In genomic region chr2:125582521-125582920, GRCh38 we compare ENCODE assay signal across 34 cellular contexts.
"Had no signal": no experiment of that assay in that cellular context is flagged by ENCODE, and none has a peak within 500 bp of the region (broad histone marks: within the 10 kb centered on the region; RNA-seq: fewer than 3 reads in every experiment).

No MANE protein-coding gene starts in this region.

- FAIRE-seq: TTC549 had no signal

- H3K36me3 ChIP-seq: ascending aorta had no signal

- H3K27me3 Mint-ChIP-seq: activated B cell treated with CpG ODN at 0.5 μM for 24 hours; activated CD4-positive, alpha-beta memory T cell treated with anti-CD3 and anti-CD28 coated beads, Interleukin-2, amount 10 ng/mL, durations not matched to agents 7 days and 5 days; activated CD4-positive, alpha-beta T cell treated with anti-CD3 and anti-CD28 coated beads, Interleukin-2, amount 10 ng/mL, durations not matched to agents 24 days and 14 days; activated CD8-positive, alpha-beta memory T cell treated with anti-CD3 and anti-CD28 coated beads, Interleukin-2, amount 10 ng/mL, durations not matched to agents 7 days and 5 days; activated naive CD4-positive, alpha-beta T cell treated with anti-CD3 and anti-CD28 coated beads, Interleukin-2, amount 10 ng/mL, durations not matched to agents 7 days and 5 days; activated naive CD4-positive, alpha-beta T cell treated with anti-CD3 and anti-CD28 coated beads, Interleukin-2, amount 50 U/mL, for 24 hours; activated naive CD8-positive, alpha-beta T cell; activated naive CD8-positive, alpha-beta T cell treated with anti-CD3 and anti-CD28 coated beads, Interleukin-2, amount 10 ng/mL, durations not matched to agents 7 days and 5 days; activated naive CD8-positive, alpha-beta T cell treated with anti-CD3 and anti-CD28 coated beads, Interleukin-2, amount 50 U/mL, for 24 hours; activated T-cell treated with anti-CD3 and anti-CD28 coated beads, Interleukin-2, amount 50 U/mL, for 24 hours; brain had no signal

- DNase-seq: activated B cell treated with CpG ODN at 0.5 μM for 24 hours; activated CD4-positive, alpha-beta memory T cell treated with anti-CD3 and anti-CD28 coated beads, Interleukin-2, amount 10 ng/mL, durations not matched to agents 7 days and 5 days; activated CD4-positive, alpha-beta T cell treated with anti-CD3 and anti-CD28 coated beads for 4 hours; activated CD4-positive, alpha-beta T cell treated with anti-CD3 and anti-CD28 coated beads, Interleukin-2, amount 10 ng/mL, durations not matched to agents 24 days and 14 days; activated CD4-positive, alpha-beta T cell treated with anti-CD3 and anti-CD28 coated beads, Interleukin-2, amount 50 U/mL, for 1 hour; activated CD4-positive, alpha-beta T cell treated with anti-CD3 and anti-CD28 coated beads, Interleukin-2, amount 50 U/mL, for 4 hours; activated CD4-positive, CD25-positive, alpha-beta regulatory T cell treated with anti-CD3 and anti-CD28 coated beads, Interleukin-2, amount 50 U/mL, for 72 hours; activated CD8-positive, alpha-beta memory T cell treated with anti-CD3 and anti-CD28 coated beads for 24 hours; activated CD8-positive, alpha-beta memory T cell treated with anti-CD3 and anti-CD28 coated beads, Interleukin-2, amount 10 ng/mL, durations not matched to agents 7 days and 5 days; activated CD8-positive, alpha-beta memory T cell treated with anti-CD3 and anti-CD28 coated beads, Interleukin-2, amount 50 U/mL, for 48 hours; activated CD8-positive, alpha-beta T cell treated with anti-CD3 and anti-CD28 coated beads, Interleukin-2, amount 10 ng/mL, durations not matched to agents 7 days and 5 days; activated effector memory CD4-positive, alpha-beta T cell treated with Interleukin-2 at 50 U/mL for 16 hours; activated gamma-delta T cell; activated naive CD4-positive, alpha-beta T cell treated with anti-CD3 and anti-CD28 coated beads, Interleukin-2, amount 10 ng/mL, durations not matched to agents 7 days and 5 days; activated naive CD4-positive, alpha-beta T cell treated with Interleukin-2 at 50 U/mL for 16 hours; activated naive CD8-positive, alpha-beta T cell treated with anti-CD3 and anti-CD28 coated beads, Interleukin-2, amount 10 ng/mL, durations not matched to agents 7 days and 5 days; activated naive CD8-positive, alpha-beta T cell treated with anti-CD3 and anti-CD28 coated beads, Interleukin-2, amount 50 U/mL, for 24 hours; activated T-cell treated with anti-CD3 and anti-CD28 coated beads, Interleukin-2, amount 50 U/mL, for 24 hours; activated T-cell treated with anti-CD3 and anti-CD28 coated beads, Interleukin-2, amount 50 U/mL, for 48 hours; amygdala; anterior cingulate cortex; central memory CD4-positive, alpha-beta T cell; T-helper 1 cell; T-helper 2 cell; T-helper 9 cell had no signal

- H3K27me3 ChIP-seq: ascending aorta had no signal

- H3K4me3 ChIP-seq: ascending aorta had no signal

- H3K27ac ChIP-seq: ascending aorta, VCaP had no signal

- H3K36me3 Mint-ChIP-seq: activated CD8-positive, alpha-beta memory T cell treated with anti-CD3 and anti-CD28 coated beads, Interleukin-2, amount 10 ng/mL, durations not matched to agents 7 days and 5 days; activated naive CD4-positive, alpha-beta T cell treated with anti-CD3 and anti-CD28 coated beads, Interleukin-2, amount 10 ng/mL, durations not matched to agents 7 days and 5 days; activated naive CD4-positive, alpha-beta T cell treated with anti-CD3 and anti-CD28 coated beads, Interleukin-2, amount 50 U/mL, for 24 hours; activated naive CD8-positive, alpha-beta T cell; activated naive CD8-positive, alpha-beta T cell treated with anti-CD3 and anti-CD28 coated beads, Interleukin-2, amount 10 ng/mL, durations not matched to agents 7 days and 5 days; brain had no signal

- H3K9me3 Mint-ChIP-seq: activated CD4-positive, alpha-beta memory T cell treated with anti-CD3 and anti-CD28 coated beads, Interleukin-2, amount 10 ng/mL, durations not matched to agents 7 days and 5 days; activated CD4-positive, alpha-beta T cell treated with anti-CD3 and anti-CD28 coated beads, Interleukin-2, amount 10 ng/mL, durations not matched to agents 24 days and 14 days; activated naive CD4-positive, alpha-beta T cell treated with anti-CD3 and anti-CD28 coated beads, Interleukin-2, amount 10 ng/mL, durations not matched to agents 7 days and 5 days; activated naive CD4-positive, alpha-beta T cell treated with anti-CD3 and anti-CD28 coated beads, Interleukin-2, amount 50 U/mL, for 24 hours; activated naive CD8-positive, alpha-beta T cell treated with anti-CD3 and anti-CD28 coated beads, Interleukin-2, amount 50 U/mL, for 24 hours; activated T-cell treated with anti-CD3 and anti-CD28 coated beads, Interleukin-2, amount 50 U/mL, for 24 hours; brain had no signal

- ATAC-seq: activated CD8-positive, alpha-beta memory T cell treated with anti-CD3 and anti-CD28 coated beads, Interleukin-2, amount 10 ng/mL, durations not matched to agents 7 days and 5 days; activated CD8-positive, alpha-beta T cell treated with anti-CD3 and anti-CD28 coated beads, Interleukin-2, amount 10 ng/mL, durations not matched to agents 7 days and 5 days; activated naive CD8-positive, alpha-beta T cell treated with anti-CD3 and anti-CD28 coated beads, Interleukin-2, amount 50 U/mL, for 24 hours had no signal

- H3K9me3 ChIP-seq: ascending aorta had no signal

- H3K4me1 Mint-ChIP-seq: activated B cell treated with CpG ODN at 0.5 μM for 24 hours; activated CD4-positive, alpha-beta memory T cell treated with anti-CD3 and anti-CD28 coated beads, Interleukin-2, amount 10 ng/mL, durations not matched to agents 7 days and 5 days; activated CD4-positive, alpha-beta T cell treated with anti-CD3 and anti-CD28 coated beads, Interleukin-2, amount 10 ng/mL, durations not matched to agents 24 days and 14 days; activated CD8-positive, alpha-beta memory T cell treated with anti-CD3 and anti-CD28 coated beads, Interleukin-2, amount 10 ng/mL, durations not matched to agents 7 days and 5 days; activated naive CD4-positive, alpha-beta T cell treated with anti-CD3 and anti-CD28 coated beads, Interleukin-2, amount 10 ng/mL, durations not matched to agents 7 days and 5 days; activated naive CD4-positive, alpha-beta T cell treated with anti-CD3 and anti-CD28 coated beads, Interleukin-2, amount 50 U/mL, for 24 hours; activated naive CD8-positive, alpha-beta T cell treated with anti-CD3 and anti-CD28 coated beads, Interleukin-2, amount 10 ng/mL, durations not matched to agents 7 days and 5 days; activated naive CD8-positive, alpha-beta T cell treated with anti-CD3 and anti-CD28 coated beads, Interleukin-2, amount 50 U/mL, for 24 hours had no signal

- H3K4me3 Mint-ChIP-seq: activated B cell treated with CpG ODN at 0.5 μM for 24 hours; activated CD4-positive, alpha-beta memory T cell treated with anti-CD3 and anti-CD28 coated beads, Interleukin-2, amount 10 ng/mL, durations not matched to agents 7 days and 5 days; activated CD4-positive, alpha-beta T cell treated with anti-CD3 and anti-CD28 coated beads, Interleukin-2, amount 10 ng/mL, durations not matched to agents 24 days and 14 days; activated CD8-positive, alpha-beta memory T cell treated with anti-CD3 and anti-CD28 coated beads, Interleukin-2, amount 10 ng/mL, durations not matched to agents 7 days and 5 days; activated CD8-positive, alpha-beta T cell treated with anti-CD3 and anti-CD28 coated beads, Interleukin-2, amount 10 ng/mL, durations not matched to agents 7 days and 5 days; activated naive CD4-positive, alpha-beta T cell treated with anti-CD3 and anti-CD28 coated beads, Interleukin-2, amount 10 ng/mL, durations not matched to agents 7 days and 5 days; activated naive CD4-positive, alpha-beta T cell treated with anti-CD3 and anti-CD28 coated beads, Interleukin-2, amount 50 U/mL, for 24 hours; activated naive CD8-positive, alpha-beta T cell; activated naive CD8-positive, alpha-beta T cell treated with anti-CD3 and anti-CD28 coated beads, Interleukin-2, amount 10 ng/mL, durations not matched to agents 7 days and 5 days; activated naive CD8-positive, alpha-beta T cell treated with anti-CD3 and anti-CD28 coated beads, Interleukin-2, amount 50 U/mL, for 24 hours; activated T-cell treated with anti-CD3 and anti-CD28 coated beads, Interleukin-2, amount 50 U/mL, for 24 hours; brain; T-helper 1 cell treated with Interleukin-12 subunit alpha and Interleukin-12 subunit beta and Interleukin-4 antibody, amounts not matched to agents 30 μg/mL and 1 μg/mL, for 36 hours; T-helper 2 cell treated with Interferon-gamma antibody and Interleukin-4, amounts not matched to agents 5 μg/mL and 100 μg/mL, for 36 hours had no signal

- H3K4me1 ChIP-seq: ascending aorta had no signal

- H3K27ac Mint-ChIP-seq: activated B cell treated with CpG ODN at 0.5 μM for 24 hours; activated CD4-positive, alpha-beta memory T cell treated with anti-CD3 and anti-CD28 coated beads, Interleukin-2, amount 10 ng/mL, durations not matched to agents 7 days and 5 days; activated CD4-positive, alpha-beta T cell treated with anti-CD3 and anti-CD28 coated beads, Interleukin-2, amount 10 ng/mL, durations not matched to agents 24 days and 14 days; activated CD8-positive, alpha-beta memory T cell treated with anti-CD3 and anti-CD28 coated beads, Interleukin-2, amount 10 ng/mL, durations not matched to agents 7 days and 5 days; activated CD8-positive, alpha-beta T cell treated with anti-CD3 and anti-CD28 coated beads, Interleukin-2, amount 10 ng/mL, durations not matched to agents 7 days and 5 days; activated naive CD4-positive, alpha-beta T cell treated with anti-CD3 and anti-CD28 coated beads, Interleukin-2, amount 10 ng/mL, durations not matched to agents 7 days and 5 days; activated naive CD4-positive, alpha-beta T cell treated with anti-CD3 and anti-CD28 coated beads, Interleukin-2, amount 50 U/mL, for 24 hours; activated naive CD8-positive, alpha-beta T cell; activated naive CD8-positive, alpha-beta T cell treated with anti-CD3 and anti-CD28 coated beads, Interleukin-2, amount 10 ng/mL, durations not matched to agents 7 days and 5 days; activated naive CD8-positive, alpha-beta T cell treated with anti-CD3 and anti-CD28 coated beads, Interleukin-2, amount 50 U/mL, for 24 hours; activated T-cell treated with anti-CD3 and anti-CD28 coated beads, Interleukin-2, amount 50 U/mL, for 24 hours; activated T-helper 2 cell treated with anti-CD3 and anti-CD28 coated beads, Interferon-gamma antibody, Interleukin-2, Interleukin-4, amounts not matched to agents 10 μg/mL and 5 μg/mL and 100 μg/mL, durations not matched to agents 14 hours and 24 hours and 36 hours; brain; T-helper 1 cell treated with Interleukin-12 subunit alpha and Interleukin-12 subunit beta and Interleukin-4 antibody, amounts not matched to agents 30 μg/mL and 1 μg/mL, for 36 hours; T-helper 2 cell treated with Interferon-gamma antibody and Interleukin-4, amounts not matched to agents 5 μg/mL and 100 μg/mL, for 36 hours had no signal
